In the genomic region with DNA sequence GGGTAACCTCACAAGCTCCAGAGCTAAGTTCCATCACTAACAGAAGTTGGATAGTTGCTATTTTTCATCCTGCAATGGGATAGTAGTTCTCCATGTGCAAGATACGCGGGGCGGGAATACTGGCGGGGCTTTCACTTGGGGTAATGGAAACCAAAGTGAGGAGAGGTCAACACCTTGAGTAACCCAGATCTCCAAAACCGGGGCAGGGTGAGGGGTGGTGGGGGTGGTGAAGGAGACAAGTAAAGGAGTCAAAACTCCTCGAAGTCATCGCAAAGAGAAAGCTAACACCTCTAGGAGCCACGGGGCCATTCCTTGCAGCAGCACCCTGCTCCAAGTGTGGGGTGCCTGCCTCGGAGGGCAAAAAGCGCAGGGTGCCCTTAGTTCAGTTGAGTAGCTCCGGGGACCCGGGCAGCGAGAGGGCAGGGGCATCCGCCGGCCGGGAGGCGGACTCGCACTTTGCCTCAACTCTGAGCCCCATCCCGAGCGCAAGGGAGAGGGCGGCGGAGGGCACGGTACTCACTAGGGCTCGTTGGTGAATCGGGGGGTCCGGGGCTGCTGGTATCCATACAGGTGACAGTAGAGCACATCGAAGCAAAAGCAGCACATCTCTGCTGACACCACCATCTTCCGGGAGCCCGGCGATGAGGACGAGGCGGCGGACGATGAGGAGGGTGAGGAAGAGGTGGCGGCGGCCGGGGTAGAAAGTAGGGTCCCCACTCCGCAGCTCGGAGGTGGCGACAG, we compare ENCODE assay signal across 1 cellular context.
TF ChIP-seq lines count a peak whose summit lies in the region.

No MANE protein-coding gene starts in this region.

TF ChIP-seq in HepG2, 621 proteins besides CTCF, POLR2A, EP300 and RAD21 (continued from another document):
- TF ChIP-seq HNRNPLL (IDR thresholded peaks at IDR 0.05; ENCODE audit: low read depth, low read length, poor library complexity, severe bottlenecking) = peak; percentile 80
- peak; percentile 24; the same call in 1 of the 2 replicates for TF ChIP-seq ZNF605 (CRISPR knock-in tag; IDR thresholded peaks at IDR 0.05)
- TF ChIP-seq, protein P1, sequence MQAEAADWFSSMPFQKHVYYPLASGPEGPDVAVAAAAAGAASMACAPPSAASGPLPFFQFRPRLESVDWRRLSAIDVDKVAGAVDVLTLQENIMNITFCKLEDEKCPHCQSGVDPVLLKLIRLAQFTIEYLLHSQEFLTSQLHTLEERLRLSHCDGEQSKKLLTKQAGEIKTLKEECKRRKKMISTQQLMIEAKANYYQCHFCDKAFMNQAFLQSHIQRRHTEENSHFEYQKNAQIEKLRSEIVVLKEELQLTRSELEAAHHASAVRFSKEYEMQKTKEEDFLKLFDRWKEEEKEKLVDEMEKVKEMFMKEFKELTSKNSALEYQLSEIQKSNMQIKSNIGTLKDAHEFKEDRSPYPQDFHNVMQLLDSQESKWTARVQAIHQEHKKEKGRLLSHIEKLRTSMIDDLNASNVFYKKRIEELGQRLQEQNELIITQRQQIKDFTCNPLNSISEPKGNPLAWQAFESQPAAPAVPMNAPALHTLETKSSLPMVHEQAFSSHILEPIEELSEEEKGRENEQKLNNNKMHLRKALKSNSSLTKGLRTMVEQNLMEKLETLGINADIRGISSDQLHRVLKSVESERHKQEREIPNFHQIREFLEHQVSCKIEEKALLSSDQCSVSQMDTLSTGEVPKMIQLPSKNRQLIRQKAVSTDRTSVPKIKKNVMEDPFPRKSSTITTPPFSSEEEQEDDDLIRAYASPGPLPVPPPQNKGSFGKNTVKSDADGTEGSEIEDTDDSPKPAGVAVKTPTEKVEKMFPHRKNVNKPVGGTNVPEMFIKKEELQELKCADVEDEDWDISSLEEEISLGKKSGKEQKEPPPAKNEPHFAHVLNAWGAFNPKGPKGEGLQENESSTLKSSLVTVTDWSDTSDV (CRISPR knock-in tag; IDR thresholded peaks at IDR 0.05) = no peak
- TF ChIP-seq ZNF326 (CRISPR knock-in tag; IDR thresholded peaks at IDR 0.05; ENCODE audit: borderline replicate concordance) = no peak
- 0 out of 2 replicates have a peak, but pooled peaks have one; percentile 19 for TF ChIP-seq MAF1 (CRISPR knock-in tag; IDR thresholded peaks at IDR 0.05; ENCODE audit: borderline replicate concordance)
